1 cellular context compared by ENCODE assay signal in the genomic region with DNA sequence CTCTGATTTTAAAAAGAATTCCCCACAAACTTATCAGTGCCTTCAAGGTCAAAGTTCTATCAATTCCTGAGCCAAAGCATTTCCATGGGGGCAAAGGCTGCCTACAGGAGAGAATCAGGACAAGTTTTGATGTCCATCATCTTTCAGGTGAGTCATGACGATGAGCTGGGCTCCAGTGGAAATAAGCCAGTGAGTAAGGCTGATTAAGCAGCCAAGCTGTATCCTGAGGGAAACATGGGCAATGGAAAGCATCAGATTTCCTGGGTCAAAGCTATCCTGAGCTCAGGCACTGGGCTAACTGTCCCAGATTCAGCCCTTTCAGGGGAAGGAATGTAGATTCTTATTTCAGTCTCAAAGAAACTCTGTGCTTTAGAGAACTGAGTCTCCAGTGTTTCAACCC.
TF ChIP-seq lines count a peak whose summit lies in the region.

No MANE protein-coding gene starts in this region.

TF ChIP-seq in SK-N-SH treated with all-trans-retinoic acid at 6 μM for 48 hours, 23 proteins besides CTCF, POLR2A, EP300 and RAD21 (continued from another document):
- TF ChIP-seq, protein P1, sequence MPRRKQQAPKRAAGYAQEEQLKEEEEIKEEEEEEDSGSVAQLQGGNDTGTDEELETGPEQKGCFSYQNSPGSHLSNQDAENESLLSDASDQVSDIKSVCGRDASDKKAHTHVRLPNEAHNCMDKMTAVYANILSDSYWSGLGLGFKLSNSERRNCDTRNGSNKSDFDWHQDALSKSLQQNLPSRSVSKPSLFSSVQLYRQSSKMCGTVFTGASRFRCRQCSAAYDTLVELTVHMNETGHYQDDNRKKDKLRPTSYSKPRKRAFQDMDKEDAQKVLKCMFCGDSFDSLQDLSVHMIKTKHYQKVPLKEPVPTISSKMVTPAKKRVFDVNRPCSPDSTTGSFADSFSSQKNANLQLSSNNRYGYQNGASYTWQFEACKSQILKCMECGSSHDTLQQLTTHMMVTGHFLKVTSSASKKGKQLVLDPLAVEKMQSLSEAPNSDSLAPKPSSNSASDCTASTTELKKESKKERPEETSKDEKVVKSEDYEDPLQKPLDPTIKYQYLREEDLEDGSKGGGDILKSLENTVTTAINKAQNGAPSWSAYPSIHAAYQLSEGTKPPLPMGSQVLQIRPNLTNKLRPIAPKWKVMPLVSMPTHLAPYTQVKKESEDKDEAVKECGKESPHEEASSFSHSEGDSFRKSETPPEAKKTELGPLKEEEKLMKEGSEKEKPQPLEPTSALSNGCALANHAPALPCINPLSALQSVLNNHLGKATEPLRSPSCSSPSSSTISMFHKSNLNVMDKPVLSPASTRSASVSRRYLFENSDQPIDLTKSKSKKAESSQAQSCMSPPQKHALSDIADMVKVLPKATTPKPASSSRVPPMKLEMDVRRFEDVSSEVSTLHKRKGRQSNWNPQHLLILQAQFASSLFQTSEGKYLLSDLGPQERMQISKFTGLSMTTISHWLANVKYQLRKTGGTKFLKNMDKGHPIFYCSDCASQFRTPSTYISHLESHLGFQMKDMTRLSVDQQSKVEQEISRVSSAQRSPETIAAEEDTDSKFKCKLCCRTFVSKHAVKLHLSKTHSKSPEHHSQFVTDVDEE (CRISPR knock-in tag; IDR thresholded peaks at IDR 0.05): no peak
- TF ChIP-seq ZC3H10 (CRISPR knock-in tag; IDR thresholded peaks at IDR 0.05) (no peak), ARNTL (CRISPR knock-in tag; IDR thresholded peaks at IDR 0.05; ENCODE audit: borderline replicate concordance, low read depth) (no peak), ISL1 (CRISPR knock-in tag; IDR thresholded peaks at IDR 0.05) (no peak), SNAI2 (CRISPR knock-in tag; IDR thresholded peaks at IDR 0.05) (no peak)
